In genomic region chr3:39434574-39434973, GRCh38 we compare ENCODE assay signal across 13 cellular contexts. TPM values are rescaled to one million over a fixed set of nuclear protein-coding genes. Genes with fewer than 3 reads are reported as not detected.
A peak's percentile ranks its signal among the peaks of the same experiment; 100 is the strongest.
DNase-seq lines count a peak whose midpoint lies in the region; ATAC-seq, FAIRE-seq and TF ChIP-seq lines count a peak whose summit lies in the region.
"Had no signal": no experiment of that assay in that cellular context is flagged by ENCODE, and none has a peak within 500 bp of the region (broad histone marks: within the 10 kb centered on the region; RNA-seq: fewer than 3 reads in every experiment).

No MANE protein-coding gene starts in this region.

- no peaks in the 10 kb centered on the region for H3K9me1 ChIP-seq in endothelial cell of umbilical vein (replicated peaks; ENCODE audit: control insufficient read depth, extremely low read depth, insufficient read depth, low read length)

- H2AFZ ChIP-seq in ACC112 (ENCODE audit: low read length, unreplicated experiment) = peak overlapping the region; percentile 72
- peak overlapping the region; percentile 15 for H2AFZ ChIP-seq in endothelial cell of umbilical vein (ENCODE audit: low read depth, low read length)

- TF ChIP-seq POLR2A in endothelial cell of umbilical vein (IDR thresholded peaks at IDR 0.05; ENCODE audit: low read depth, low read length) = no peak

- H3K36me3 ChIP-seq in ACC112 (ENCODE audit: insufficient read depth, low read length) (no peaks in the 10 kb centered on the region), endothelial cell of umbilical vein (ENCODE audit: control insufficient read depth in 2 of 2, extremely low read depth in 1 of 2, insufficient read depth in 2 of 2, low read length in 2 of 2) (no peaks in the 10 kb centered on the region)

- no peak overlapping the region for H3K9ac ChIP-seq in endothelial cell of umbilical vein (replicated peaks; ENCODE audit: extremely low read depth, insufficient read depth, low read length)

- DNase-seq in endothelial cell of umbilical vein (ENCODE audit: low read depth, low spot score) (no peak), NCI-H146 treated with DMSO at 0.1 percent for 48 hours (lab: John Stamatoyannopoulos, UW; ENCODE audit: unreplicated experiment) (no peak), NCI-H345 (lab: John Stamatoyannopoulos, UW) (no peak)
- DNase-seq in stimulated activated CD8-positive, alpha-beta memory T cell treated with anti-CD3 and anti-CD28 coated beads, Interleukin-4, amount 100 ng/mL, for 48 hours = no peak
- DNase-seq: activated naive CD4-positive, alpha-beta T cell treated with Interleukin-2 at 50 U/mL for 16 hours; NCI-H2107; SHP77; small intestine had no signal

- BruUV-seq in endothelial cell of umbilical vein (replicated peaks; lab: Mats Ljungman, UMichigan) = no TSS peak

- dilution Hi-C loops in endothelial cell of umbilical vein (cut with MboI; ENCODE audit: extremely low pct_ligation_motif_present, low sequenced_read_pairs) = no loop called here

- H3K79me2 ChIP-seq in ACC112 (ENCODE audit: control insufficient read depth, insufficient read depth, low read length, unreplicated experiment) (no peaks in the 10 kb centered on the region), endothelial cell of umbilical vein (ENCODE audit: control insufficient read depth, insufficient read depth, low read length) (no peaks in the 10 kb centered on the region)

- CTCF ChIA-PET in endothelial cell of umbilical vein (lab: Charles Lee) = interaction anchor here (1.2 kb wide), 1 partner anchor 13 kb away, joined by 4 read pairs; no protein-coding TSS in a partner anchor

- H3K27me3 ChIP-seq in ACC112 (ENCODE audit: insufficient read depth, low read length) = no peaks in the 10 kb centered on the region
- H3K27me3 ChIP-seq in endothelial cell of umbilical vein (ENCODE audit: control insufficient read depth in 2 of 2, insufficient read depth in 2 of 2, low read length in 2 of 2) = no peaks in the 10 kb centered on the region

- no peaks in the 10 kb centered on the region for H3K9me3 ChIP-seq in endothelial cell of umbilical vein (replicated peaks; ENCODE audit: control insufficient read depth, insufficient read depth, low read length)

- ATAC-seq in GM19035 (IDR thresholded peaks at IDR 0.05; ENCODE audit: unreplicated experiment) = peak; percentile 64
- ATAC-seq in HG03196 (IDR thresholded peaks at IDR 0.05; ENCODE audit: unreplicated experiment) = peak; percentile 82
- ATAC-seq in HG03280 (IDR thresholded peaks at IDR 0.05; ENCODE audit: unreplicated experiment) = no peak

- no peak for TF ChIP-seq CTCF in endothelial cell of umbilical vein (IDR thresholded peaks at IDR 0.05; ENCODE audit: extremely low read depth in 1 of 2, insufficient read depth in 1 of 2, low read depth in 1 of 2, low read length in 2 of 2)

- POLR2A ChIA-PET in endothelial cell of umbilical vein (lab: Charles Lee) = no interaction called here

- no peak overlapping the region for H3K4me2 ChIP-seq in endothelial cell of umbilical vein (ENCODE audit: insufficient read depth, low read length)

- no peak for FAIRE-seq in endothelial cell of umbilical vein (lab: Jason Lieb, UNC)
- FAIRE-seq: small intestine had no signal

- no peaks in the 10 kb centered on the region for H4K20me1 ChIP-seq in endothelial cell of umbilical vein (replicated peaks; ENCODE audit: control insufficient read depth, extremely low read depth, insufficient read depth, low read length)

- H3K27ac ChIP-seq in ACC112 (ENCODE audit: low read depth, low read length) (peak overlapping the region; percentile 40; the same call in 1 of the 2 replicates), endothelial cell of umbilical vein (ENCODE audit: insufficient read depth, low read depth, low read length) (no peak overlapping the region)
- H3K27ac ChIP-seq: coronary artery had no signal

- intact Hi-C loops in endothelial cell of umbilical vein (cut with micrococcal nuclease) = no loop called here

- H3K4me3 ChIP-seq in ACC112 (ENCODE audit: low read depth, low read length) (no peak overlapping the region; the same call in 1 of the 2 replicates), endothelial cell of umbilical vein (replicated peaks in 1 of 3; ENCODE audit: insufficient read depth in 1 of 3, low read depth in 1 of 3, low read length in 3 of 3) (no peak overlapping the region)

- H3K4me1 ChIP-seq in ACC112 (ENCODE audit: control insufficient read depth, insufficient read depth, low read length, unreplicated experiment) (peaks cover 23% of the 10 kb centered on the region), endothelial cell of umbilical vein (ENCODE audit: control insufficient read depth, extremely low read depth, insufficient read depth, low read length) (peaks cover 7% of the 10 kb centered on the region)

TF ChIP-seq in endothelial cell of umbilical vein, 7 proteins besides CTCF, POLR2A, EP300 and RAD21:
- no peak for TF ChIP-seq JUN (IDR thresholded peaks at IDR 0.05; ENCODE audit: borderline replicate concordance, insufficient read depth, insufficient read length, low read depth)
- TF ChIP-seq POLR2AphosphoS5 (IDR thresholded peaks at IDR 0.05; ENCODE audit: insufficient read depth, low read depth, low read length) = no peak
- TF ChIP-seq GATA2 (IDR thresholded peaks at IDR 0.05; ENCODE audit: insufficient read depth, insufficient read length, low read depth, low read length) = no peak
- no peak for TF ChIP-seq FOS (IDR thresholded peaks at IDR 0.05; ENCODE audit: borderline replicate concordance, insufficient read depth, low read length)
- no peak for TF ChIP-seq MAX (IDR thresholded peaks at IDR 0.05; ENCODE audit: insufficient read depth, insufficient read length)
- no peak for TF ChIP-seq EZH2 (IDR thresholded peaks at IDR 0.05; ENCODE audit: borderline replicate concordance, low read depth, low read length, severe bottlenecking)
- no peak for TF ChIP-seq MYC (IDR thresholded peaks at IDR 0.05; ENCODE audit: low read depth, low read length)

RNA-seq across cellular contexts. Expression of gene RPSA, which starts 28.1 kb away (rescaled TPM):
- total RNA-seq in endothelial cell of umbilical vein = 1,060 and 1,357 TPM in 2 replicates
- 3,418 and 3,687 TPM in 2 replicates for polyA plus RNA-seq in endothelial cell of umbilical vein
- polyA plus RNA-seq in endothelial cell of umbilical vein (2011; cell fraction: cytosol; rRNA removed) = 3,181 and 3,202 TPM in 2 replicates
- 1,008 and 1,123 TPM in 2 replicates for polyA plus RNA-seq in endothelial cell of umbilical vein (2011; cell fraction: nucleus; rRNA removed)
- 1,635 and 1,641 TPM in 2 replicates for polyA plus RNA-seq in endothelial cell of umbilical vein (2012)
- 1,009 and 1,085 TPM in 2 replicates for polyA minus RNA-seq in endothelial cell of umbilical vein
- polyA minus RNA-seq in endothelial cell of umbilical vein (2011; cell fraction: cytosol; rRNA and poly(A)+ RNA removed) = 686 TPM
- polyA minus RNA-seq in endothelial cell of umbilical vein (2011; cell fraction: nucleus; rRNA and poly(A)+ RNA removed) = 186 and 249 TPM in 2 replicates

RNA-seq across cellular contexts. Expression of gene MOBP, which starts 32.9 kb away (rescaled TPM):
- total RNA-seq in endothelial cell of umbilical vein = 0.44 and 2.0 TPM in 2 replicates
- polyA plus RNA-seq in endothelial cell of umbilical vein = 1.6 and 2.3 TPM in 2 replicates
- polyA plus RNA-seq in endothelial cell of umbilical vein (2011; cell fraction: cytosol; rRNA removed) = 0.68 and 1.2 TPM in 2 replicates
- 5.9 and 8.0 TPM in 2 replicates for polyA plus RNA-seq in endothelial cell of umbilical vein (2011; cell fraction: nucleus; rRNA removed)
- 2.2 and 3.1 TPM in 2 replicates for polyA plus RNA-seq in endothelial cell of umbilical vein (2012)
- 2.9 and 4.8 TPM in 2 replicates for polyA minus RNA-seq in endothelial cell of umbilical vein
- polyA minus RNA-seq in endothelial cell of umbilical vein (2011; cell fraction: cytosol; rRNA and poly(A)+ RNA removed) = not detected
- polyA minus RNA-seq in endothelial cell of umbilical vein (2011; cell fraction: nucleus; rRNA and poly(A)+ RNA removed) = 6.3 and 11.6 TPM in 2 replicates

RNA-seq across cellular contexts. Expression of gene SLC25A38, which starts 51.4 kb away (rescaled TPM):
- total RNA-seq in endothelial cell of umbilical vein = 16.0 and 20.0 TPM in 2 replicates
- 26.1 and 31.1 TPM in 2 replicates for polyA plus RNA-seq in endothelial cell of umbilical vein
- polyA plus RNA-seq in endothelial cell of umbilical vein (2011; cell fraction: cytosol; rRNA removed) = 26.2 and 27.9 TPM in 2 replicates
- polyA plus RNA-seq in endothelial cell of umbilical vein (2011; cell fraction: nucleus; rRNA removed) = 30.5 and 31.6 TPM in 2 replicates
- 18.9 and 19.7 TPM in 2 replicates for polyA plus RNA-seq in endothelial cell of umbilical vein (2012)
- 30.7 and 33.5 TPM in 2 replicates for polyA minus RNA-seq in endothelial cell of umbilical vein
- polyA minus RNA-seq in endothelial cell of umbilical vein (2011; cell fraction: cytosol; rRNA and poly(A)+ RNA removed) = 25.1 TPM
- polyA minus RNA-seq in endothelial cell of umbilical vein (2011; cell fraction: nucleus; rRNA and poly(A)+ RNA removed) = 10.7 and 12.4 TPM in 2 replicates
